In genomic region chr12:2691001-2691339, GRCh38 we compare ENCODE assay signal across 8 cellular contexts.
DNase-seq lines count a peak whose midpoint lies in the region; ATAC-seq and TF ChIP-seq lines count a peak whose summit lies in the region.

No MANE protein-coding gene starts in this region.

- H3K9ac ChIP-seq in SK-N-MC (ENCODE audit: insufficient read length), result no peak overlapping the region

- in situ Hi-C loops in astrocyte of the cerebellum (cut with HindIII; ENCODE audit: low sequenced_read_pairs), result no loop called here

- ATAC-seq in HG02759 (IDR thresholded peaks at IDR 0.05; ENCODE audit: unreplicated experiment), result peak; percentile 35

- DNase-seq in DMS 273 treated with DMSO at 0.1 percent for 48 hours (lab: John Stamatoyannopoulos, UW), result peak; percentile 7
- no peak for DNase-seq in SK-N-MC (ENCODE audit: low read depth, low spot score)
- no peak for DNase-seq in astrocyte of the cerebellum (ENCODE audit: low read depth)
- DNase-seq in stimulated activated naive CD4-positive, alpha-beta T cell (lab: John Stamatoyannopoulos, UW), result peak; percentile 11 to 57 (median 34)
- DNase-seq in MV-4-11 (lab: John Stamatoyannopoulos, UW), result no peak
- DNase-seq in tibial artery, result no peak

- H3K27ac ChIP-seq in SK-N-MC, result no peak overlapping the region
- no peak overlapping the region for H3K27ac ChIP-seq in mesodermal cell (ENCODE audit: low read depth, low read length, severe bottlenecking)
- H3K27ac ChIP-seq in tibial artery, result no peak overlapping the region

- intact Hi-C loops in tibial artery (cut with DNase I; ENCODE audit: low total_unique reads), result no loop called here

- no peaks in the 10 kb centered on the region for H3K27me3 ChIP-seq in tibial artery

- peaks cover 5% of the 10 kb centered on the region for H3K4me1 ChIP-seq in mesodermal cell (ENCODE audit: control insufficient read depth, insufficient read depth, low read length, poor library complexity, severe bottlenecking)
- H3K4me1 ChIP-seq in tibial artery, result no peaks in the 10 kb centered on the region

- no peaks in the 10 kb centered on the region for H3K36me3 ChIP-seq in SK-N-MC (ENCODE audit: insufficient read depth, low read length)
- H3K36me3 ChIP-seq in mesodermal cell (ENCODE audit: control insufficient read depth, insufficient read depth, low read length), result no peaks in the 10 kb centered on the region
- H3K36me3 ChIP-seq in tibial artery, result peaks cover 33 to 57% (median 52%) of the 10 kb centered on the region in 3 donors

- WGBS in mesodermal cell (ENCODE audit: insufficient coverage in 2 of 2), 2 experiments, result 1 to 3% methylated on average over 24 to 28 of the region's 28 CpGs

- H3K4me3 ChIP-seq in SK-N-MC (peak overlapping the region; percentile 59), astrocyte of the cerebellum (ENCODE audit: low read depth, low read length) (peak overlapping the region; percentile 30), mesodermal cell (ENCODE audit: extremely low read depth, insufficient read depth, low read length, poor library complexity, severe bottlenecking) (peak overlapping the region; percentile 49), tibial artery (peak overlapping the region in 1 of 2 donors; percentile 25)

- TF ChIP-seq CTCF in astrocyte of the cerebellum (IDR thresholded peaks at IDR 0.05; ENCODE audit: low read depth, low read length, missing control alignments) (peak; percentile 27), tibial artery (IDR thresholded peaks at IDR 0.05) (no peak)

- H3K9me3 ChIP-seq in SK-N-MC (ENCODE audit: low read depth, low read length), result no peaks in the 10 kb centered on the region
- no peaks in the 10 kb centered on the region for H3K9me3 ChIP-seq in mesodermal cell (ENCODE audit: control insufficient read depth, low read length)
- H3K9me3 ChIP-seq in tibial artery, result no peaks in the 10 kb centered on the region

Comparison
In these comparisons a context has a peak if more than half of its experiments do, and no peak if none do; other contexts are left out.
1. DNase-seq: peak in DMS 273 treated with DMSO at 0.1 percent for 48 hours (single experiment) and stimulated activated naive CD4-positive, alpha-beta T cell (6 of 6); none in SK-N-MC (single experiment), astrocyte of the cerebellum (single experiment), MV-4-11 (single experiment) and tibial artery (0 of 2).